Comparison of ENCODE assay signal across 1 cellular context in the genomic region with DNA sequence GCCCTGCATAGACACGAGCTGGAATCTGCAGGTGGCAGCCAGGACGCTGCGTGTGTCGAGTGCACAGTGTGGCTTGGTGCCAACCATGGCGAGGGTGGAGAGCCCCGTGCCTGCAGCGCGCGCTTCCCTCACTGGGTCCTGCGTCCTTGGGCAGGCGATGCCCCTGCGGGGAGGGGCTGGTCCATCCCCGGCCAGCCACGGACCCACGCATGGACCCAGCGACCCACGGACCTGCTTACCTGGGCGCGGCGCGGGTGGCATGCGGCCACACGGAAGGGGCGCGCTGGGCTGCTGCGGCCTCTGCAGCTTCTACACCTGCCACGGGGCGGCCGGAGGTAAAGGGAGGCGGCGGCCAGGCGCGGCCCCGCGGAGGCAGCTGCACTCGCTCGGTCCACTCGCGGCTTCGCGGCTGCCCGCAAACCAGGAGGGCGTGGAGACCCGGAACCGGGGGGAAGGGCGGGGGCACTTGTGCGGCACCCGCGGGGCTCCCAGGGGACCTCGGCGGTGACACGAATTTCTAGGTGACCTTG.
A peak's percentile ranks its signal among the peaks of the same experiment; 100 is the strongest.
TF ChIP-seq lines count a peak whose summit lies in the region.

No MANE protein-coding gene starts in this region.

TF ChIP-seq in H1, 55 proteins besides CTCF, POLR2A, EP300 and RAD21 (continued from another document):
- TF ChIP-seq HDAC2 (IDR thresholded peaks at IDR 0.05; ENCODE audit: borderline replicate concordance in 1 of 2, low read depth in 2 of 2, low read length in 2 of 2) (peak in 1 of 2 experiments; percentile 22; a peak in 1 of 4 replicates), SUZ12 (IDR thresholded peaks at IDR 0.05; ENCODE audit: low read length) (0 out of 2 replicates have a peak, but pooled peaks have one; percentile 20), SP2 (IDR thresholded peaks at IDR 0.05; ENCODE audit: low read length) (no peak)
